ENCODE assay signal across 8 cellular contexts in the genomic region with DNA sequence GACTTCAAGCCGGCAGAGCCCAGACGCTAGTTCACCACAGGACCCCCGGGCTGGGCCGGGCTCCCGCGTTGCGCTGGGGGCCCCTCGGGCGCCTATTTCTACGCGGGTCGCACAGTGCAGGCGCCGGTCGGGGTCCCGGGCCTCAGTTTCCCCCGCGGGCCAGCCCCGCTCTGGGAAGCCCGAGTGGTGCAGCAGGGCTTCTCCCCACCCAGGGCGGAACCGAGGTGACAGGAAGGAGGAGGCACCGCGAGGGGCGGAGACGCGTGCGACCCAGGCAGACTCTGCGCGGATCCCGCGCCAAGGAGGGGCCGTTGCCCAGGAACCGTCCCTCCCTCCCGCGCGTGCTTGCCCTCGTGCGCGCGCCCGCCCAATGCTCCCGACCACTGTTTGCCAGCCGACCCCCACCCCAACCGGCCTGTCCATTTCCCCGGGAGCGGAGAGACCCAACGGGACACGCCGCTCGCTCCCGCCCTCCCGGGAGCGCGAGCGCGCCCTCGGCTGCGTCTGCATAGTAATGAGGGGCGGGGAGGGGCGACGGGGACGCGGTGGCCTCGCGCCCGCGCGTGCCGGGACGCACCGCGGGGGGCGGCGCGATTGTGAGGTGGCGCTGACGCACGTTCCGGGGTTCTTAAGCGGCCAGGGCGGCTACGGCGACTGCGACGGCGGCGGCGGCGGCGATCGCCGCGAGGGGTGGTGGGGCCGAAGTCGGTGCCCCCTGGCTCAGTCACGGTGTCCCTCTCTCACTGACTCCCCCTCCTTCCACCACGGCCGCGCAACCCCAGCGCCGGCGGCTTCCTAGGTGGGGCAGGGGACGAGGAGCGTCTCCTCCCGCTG. TPM values are rescaled to one million over a fixed set of nuclear protein-coding genes. Genes with fewer than 3 reads are reported as not detected.
DNase-seq lines count a peak whose midpoint lies in the region; ATAC-seq and TF ChIP-seq lines count a peak whose summit lies in the region.

A gene (plus strand): TSS at position 657 of the 834 bp plus-strand sequence. CDS start 193 bp downstream, outside the sequence.

- WGBS in psoas muscle, 3 donors: 0% methylated on average over 55 to 106 of the region's 106 CpGs
- under 1% methylated on average over 106 of the region's 106 CpGs for WGBS in urinary bladder

- DNase-seq in GM13976 (ENCODE audit: low spot score) (peak; percentile 91), NCI-H1105 (lab: John Stamatoyannopoulos, UW) (peak; percentile 81), T-helper 2 cell (peak; percentile 80 to 97 (median 87)), left ventricle myocardium inferior (peak; percentile 96), psoas muscle (peak; percentile 95 to 97)

- H3K27me3 ChIP-seq in left ventricle myocardium inferior (ENCODE audit: low read depth) (no peaks in the 10 kb centered on the region), psoas muscle (ENCODE audit: insufficient read depth in 3 of 3, low read length in 2 of 3) (no peaks in the 10 kb centered on the region)

- H3K4me1 ChIP-seq in left ventricle myocardium inferior: peaks cover 54% of the 10 kb centered on the region
- H3K4me1 ChIP-seq in psoas muscle: peaks cover 21% of the 10 kb centered on the region
- no peaks in the 10 kb centered on the region for H3K4me1 ChIP-seq in urinary bladder (ENCODE audit: insufficient read depth)

- H3K4me3 ChIP-seq in left ventricle myocardium inferior (peak within 1 kb of the TSS; percentile 93), psoas muscle (peak within 1 kb of the TSS; percentile 85), urinary bladder (ENCODE audit: low read depth, low read length) (peak within 1 kb of the TSS; percentile 99)

- TF ChIP-seq CTCF in GM13976 (IDR thresholded peaks at IDR 0.05; ENCODE audit: borderline replicate concordance, control extremely low read depth, extremely low read depth, insufficient read depth, missing control alignments) (no peak), left ventricle myocardium inferior (IDR thresholded peaks at IDR 0.05; ENCODE audit: borderline replicate concordance) (no peak), psoas muscle (IDR thresholded peaks at IDR 0.05) (no peak)

- H3K36me3 ChIP-seq in left ventricle myocardium inferior: no peaks in the 10 kb centered on the region
- no peaks in the 10 kb centered on the region for H3K36me3 ChIP-seq in psoas muscle (ENCODE audit: insufficient read depth in 1 of 2, low read depth in 1 of 2)
- H3K36me3 ChIP-seq in urinary bladder (ENCODE audit: insufficient read depth): no peaks in the 10 kb centered on the region

- H3K9me3 ChIP-seq in left ventricle myocardium inferior (replicated peaks): peaks cover 3% of the 10 kb centered on the region
- no peaks in the 10 kb centered on the region for H3K9me3 ChIP-seq in psoas muscle

- intact Hi-C loops in left ventricle myocardium inferior (cut with micrococcal nuclease): no loop called here
- intact Hi-C loops in psoas muscle (cut with DNase I): loop anchor here (2.0 to 10.0 kb wide), 5 partner anchors 145 to 1375 kb away; a partner anchor contains a TSS

- H3K27ac ChIP-seq in angular gyrus (ENCODE audit: low read depth, low read length) (peak within 1 kb of the TSS; percentile 99), left ventricle myocardium inferior (replicated peaks) (peak within 1 kb of the TSS; percentile 100), psoas muscle (peak within 1 kb of the TSS; percentile 99), urinary bladder (ENCODE audit: low read depth) (peak within 1 kb of the TSS; percentile 100)

- in situ Hi-C loops in GM13976 (cut with MboI; ENCODE audit: low sequenced_read_pairs, unreplicated experiment): loop anchor here (25.0 kb wide), 1 partner anchor 660 kb away; a partner anchor contains a TSS

- peak; percentile 66 for ATAC-seq in HG02642 (IDR thresholded peaks at IDR 0.05; ENCODE audit: poor library complexity, unreplicated experiment)
- ATAC-seq in psoas muscle: peak; percentile 84 to 91 (median 86)

RNA-seq across cellular contexts. Expression of the gene that starts here (rescaled TPM):
- total RNA-seq in left ventricle myocardium inferior: 23.3 TPM
- 10 to 100 TPM in 1 of 4 donors, 1 to 10 TPM in 3; 5.6 to 14.0 (median 8.5) TPM for total RNA-seq in psoas muscle
- polyA plus RNA-seq in psoas muscle: 1 to 10 TPM; 2.5 to 6.0 (median 4.1) TPM
- 18.5 TPM for total RNA-seq in urinary bladder
- polyA plus RNA-seq in urinary bladder: 13.8 TPM

Comparison
In these comparisons a context has a peak if more than half of its experiments do, and no peak if none do; other contexts are left out.
1. Peak in every context shown above with its lines: DNase-seq, ATAC-seq, H3K4me3 ChIP-seq and H3K27ac ChIP-seq.